9 cellular contexts compared by ENCODE assay signal in genomic region chr22:38336699-38337098, GRCh38. TPM values are rescaled to one million over a fixed set of nuclear protein-coding genes. Genes with fewer than 3 reads are reported as not detected.
DNase-seq lines count a peak whose midpoint lies in the region; ATAC-seq and TF ChIP-seq lines count a peak whose summit lies in the region.
"Had no signal": no experiment of that assay in that cellular context is flagged by ENCODE, and none has a peak within 500 bp of the region (broad histone marks: within the 10 kb centered on the region; RNA-seq: fewer than 3 reads in every experiment).

No MANE protein-coding gene starts in this region.

- no peak overlapping the region for H3K27ac ChIP-seq in naive thymus-derived CD4-positive, alpha-beta T cell (ENCODE audit: low read depth, low read length)
- no peak overlapping the region for H3K27ac ChIP-seq in Peyer's patch
- H3K27ac ChIP-seq: ovary had no signal

- H3K4me3 ChIP-seq in LNCaP clone FGC (ENCODE audit: low read depth, low read length) = peak overlapping the region; percentile 49; the same call in 1 of the 2 replicates
- H3K4me3 ChIP-seq in naive thymus-derived CD4-positive, alpha-beta T cell (ENCODE audit: low read length) = peak overlapping the region; percentile 41
- H3K4me3 ChIP-seq in Peyer's patch = peak overlapping the region in 2 of 4 donors; percentile 44 to 53

- ATAC-seq in naive thymus-derived CD4-positive, alpha-beta T cell = no peak
- no peak for ATAC-seq in HG02798 (IDR thresholded peaks at IDR 0.05; ENCODE audit: poor library complexity, unreplicated experiment)
- ATAC-seq in GM18520 (IDR thresholded peaks at IDR 0.05; ENCODE audit: unreplicated experiment) = no peak

- H3K27me3 Mint-ChIP-seq in CD14-positive monocyte (ENCODE audit: low read depth in 3 of 3) = peaks cover 22 to 27% (median 25%) of the 10 kb centered on the region in 3 donors
- H3K27me3 Mint-ChIP-seq in dendritic cell treated with granulocyte-macrophage colony-stimulating factor and Interleukin-4, amounts not matched to agents 40 ng/mL and 50 ng/mL, for 4 days = peaks cover 73% of the 10 kb centered on the region
- H3K27me3 Mint-ChIP-seq in naive thymus-derived CD4-positive, alpha-beta T cell = peaks cover 4 to 15% (median 10%) of the 10 kb centered on the region in 5 donors

- H3K27me3 ChIP-seq in naive thymus-derived CD4-positive, alpha-beta T cell (ENCODE audit: control insufficient read depth in 2 of 2, insufficient read depth in 2 of 2, low read length in 2 of 2) = peaks cover 0 to 5% of the 10 kb centered on the region in 2 donors
- H3K27me3 ChIP-seq in Peyer's patch = no peaks in the 10 kb centered on the region
- H3K27me3 ChIP-seq: ovary had no signal

- peaks cover 0 to 5% (median 0%) of the 10 kb centered on the region in 7 donors for H3K9me3 Mint-ChIP-seq in CD14-positive monocyte
- H3K9me3 Mint-ChIP-seq in dendritic cell treated with granulocyte-macrophage colony-stimulating factor and Interleukin-4, amounts not matched to agents 40 ng/mL and 50 ng/mL, for 4 days = no peaks in the 10 kb centered on the region
- no peaks in the 10 kb centered on the region for H3K9me3 Mint-ChIP-seq in naive thymus-derived CD4-positive, alpha-beta T cell

- DNase-seq in CD14-positive monocyte (ENCODE audit: low spot score) (no peak), LNCaP clone FGC (ENCODE audit: low read depth) (no peak), Peyer's patch (no peak), DMS 273 (lab: John Stamatoyannopoulos, UW; ENCODE audit: unreplicated experiment) (no peak)
- DNase-seq in naive thymus-derived CD4-positive, alpha-beta T cell = no peak
- DNase-seq: ovary had no signal

- no peaks in the 10 kb centered on the region for H3K36me3 ChIP-seq in naive thymus-derived CD4-positive, alpha-beta T cell (ENCODE audit: control insufficient read depth in 2 of 3, insufficient read depth in 3 of 3, low read length in 3 of 3)
- H3K36me3 ChIP-seq in Peyer's patch = no peaks in the 10 kb centered on the region
- H3K36me3 ChIP-seq: ovary had no signal

- peak overlapping the region; percentile 51 to 83 for H3K4me3 Mint-ChIP-seq in CD14-positive monocyte
- peak overlapping the region; percentile 46 for H3K4me3 Mint-ChIP-seq in dendritic cell treated with granulocyte-macrophage colony-stimulating factor and Interleukin-4, amounts not matched to agents 40 ng/mL and 50 ng/mL, for 4 days
- peak overlapping the region; percentile 58 to 83 (median 72) for H3K4me3 Mint-ChIP-seq in naive thymus-derived CD4-positive, alpha-beta T cell

- H3K27ac Mint-ChIP-seq in CD14-positive monocyte = peak overlapping the region in 2 of 7 donors; percentile 32 to 53
- no peak overlapping the region for H3K27ac Mint-ChIP-seq in dendritic cell treated with granulocyte-macrophage colony-stimulating factor and Interleukin-4, amounts not matched to agents 40 ng/mL and 50 ng/mL, for 4 days
- H3K27ac Mint-ChIP-seq in naive thymus-derived CD4-positive, alpha-beta T cell = peak overlapping the region in 1 of 9 donors; percentile 42

- H3K4me1 Mint-ChIP-seq in CD14-positive monocyte = peaks cover 17% of the 10 kb centered on the region
- peaks cover 12% of the 10 kb centered on the region for H3K4me1 Mint-ChIP-seq in dendritic cell treated with granulocyte-macrophage colony-stimulating factor and Interleukin-4, amounts not matched to agents 40 ng/mL and 50 ng/mL, for 4 days (ENCODE audit: low read depth)
- peaks cover 0 to 7% (median 4%) of the 10 kb centered on the region in 7 donors for H3K4me1 Mint-ChIP-seq in naive thymus-derived CD4-positive, alpha-beta T cell

- no peaks in the 10 kb centered on the region for H3K4me1 ChIP-seq in naive thymus-derived CD4-positive, alpha-beta T cell (ENCODE audit: control insufficient read depth in 2 of 2, insufficient read depth in 2 of 2, low read length in 2 of 2)
- H3K4me1 ChIP-seq in Peyer's patch = peaks cover 0 to 16% (median 6%) of the 10 kb centered on the region in 4 donors

- peaks cover 0 to 2% of the 10 kb centered on the region in 2 donors for H3K36me3 Mint-ChIP-seq in CD14-positive monocyte
- no peaks in the 10 kb centered on the region for H3K36me3 Mint-ChIP-seq in dendritic cell treated with granulocyte-macrophage colony-stimulating factor and Interleukin-4, amounts not matched to agents 40 ng/mL and 50 ng/mL, for 4 days (ENCODE audit: low read depth)
- H3K36me3 Mint-ChIP-seq in naive thymus-derived CD4-positive, alpha-beta T cell = no peaks in the 10 kb centered on the region

- intact Hi-C loops in CD14-positive monocyte (cut with micrococcal nuclease) = no loop called here
- intact Hi-C loops in dendritic cell treated with granulocyte-macrophage colony-stimulating factor and Interleukin-4, amounts not matched to agents 40 ng/mL and 50 ng/mL, for 4 days (cut with micrococcal nuclease) = no loop called here
- intact Hi-C loops in naive thymus-derived CD4-positive, alpha-beta T cell (cut with micrococcal nuclease) = no loop called here

- no peak for TF ChIP-seq POLR2A in Peyer's patch (IDR thresholded peaks at IDR 0.05)

- POLR2A ChIA-PET in naive thymus-derived CD4-positive, alpha-beta T cell (lab: Charles Lee) = no interaction called here

- CTCF ChIA-PET in naive thymus-derived CD4-positive, alpha-beta T cell (lab: Charles Lee) = no interaction called here

- TF ChIP-seq CTCF in CD14-positive monocyte (IDR thresholded peaks at IDR 0.05) (no peak), LNCaP clone FGC (IDR thresholded peaks at IDR 0.05; ENCODE audit: control insufficient read depth, extremely low read depth, insufficient read depth) (no peak), Peyer's patch (IDR thresholded peaks at IDR 0.05) (no peak)

- H3K9me3 ChIP-seq in naive thymus-derived CD4-positive, alpha-beta T cell (ENCODE audit: control insufficient read depth in 2 of 3, low read length in 3 of 3) = no peaks in the 10 kb centered on the region
- no peaks in the 10 kb centered on the region for H3K9me3 ChIP-seq in Peyer's patch
- H3K9me3 ChIP-seq: ovary had no signal

RNA-seq across cellular contexts. Expression of gene CSNK1E, which starts 19.5 kb away (rescaled TPM):
- 1 to 10 TPM; 1.9 to 3.1 TPM for polyA plus RNA-seq in CD14-positive monocyte
- total RNA-seq in naive thymus-derived CD4-positive, alpha-beta T cell = 100 to 1,000 TPM in 2 of 5 experiments, 10 to 100 TPM in 3; 71.6 to 143 (median 91.9) TPM
- 1 to 10 TPM; 5.6 to 8.1 TPM for polyA plus RNA-seq in naive thymus-derived CD4-positive, alpha-beta T cell
- total RNA-seq in Peyer's patch = 100 to 1,000 TPM in 3 of 4 donors, 10 to 100 TPM in 1; 39.1 to 254 (median 114) TPM
